Comparison of ENCODE assay signal across 30 cellular contexts in the genomic region with DNA sequence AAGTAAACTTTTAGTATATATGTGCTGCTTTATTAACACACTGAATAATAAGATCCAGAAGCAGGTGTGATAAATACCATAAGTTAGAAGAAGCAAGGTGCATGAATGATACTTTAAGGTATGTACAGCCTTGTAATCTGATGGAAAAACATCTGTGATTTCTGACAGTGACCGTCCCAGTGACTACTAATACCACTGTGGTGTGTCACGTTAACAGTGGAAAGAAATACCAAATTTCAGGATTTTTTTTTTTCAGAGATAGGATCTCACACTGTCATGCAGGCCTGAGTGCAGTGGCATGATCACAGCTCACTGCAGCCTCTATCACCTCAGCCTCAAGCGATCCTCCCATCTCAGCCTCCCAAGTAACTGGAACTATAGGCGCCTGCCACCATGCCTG. TPM values are rescaled to one million over a fixed set of nuclear protein-coding genes. Genes with fewer than 3 reads are reported as not detected.
"Had no signal": no experiment of that assay in that cellular context is flagged by ENCODE, and none has a peak within 500 bp of the region (broad histone marks: within the 10 kb centered on the region; RNA-seq: fewer than 3 reads in every experiment).

No MANE protein-coding gene starts in this region.

- DNase-seq: stimulated activated CD4-positive, alpha-beta T cell treated with anti-CD3 and anti-CD28 coated beads, Interleukin-2, amount 100 ng/mL, for 48 hours; stimulated activated CD4-positive, alpha-beta T cell treated with anti-CD3 and anti-CD28 coated beads, Interleukin-4, amount 100 ng/mL, for 1 hour; stimulated activated CD4-positive, alpha-beta T cell treated with anti-CD3 and anti-CD28 coated beads, Interleukin-4, amount 100 ng/mL, for 24 hours; stimulated activated CD4-positive, alpha-beta T cell treated with anti-CD3 and anti-CD28 coated beads, Interleukin-4, amount 100 ng/mL, for 4 hours; stimulated activated CD8-positive, alpha-beta memory T cell treated with anti-CD3 and anti-CD28 coated beads, Interleukin-4, amount 100 ng/mL, for 48 hours; stimulated activated naive B cell treated with anti-CD40 and anti-IgM and Interleukin-4, amounts not matched to agents 10 μg/mL and 1 μg/mL and 100 μg/mL, for 72 hours; stimulated activated naive CD4-positive, alpha-beta T cell; stimulated activated naive CD4-positive, alpha-beta T cell treated with Interleukin-2 at 50 U/mL for 16 hours; stimulated activated naive CD8-positive, alpha-beta T cell treated with anti-CD3 and anti-CD28 coated beads, Interleukin-15, amount 100 ng/mL, for 72 hours; stimulated activated naive CD8-positive, alpha-beta T cell treated with anti-CD3 and anti-CD28 coated beads, Interleukin-15, Interleukin-2, amounts not matched to agents 100 U/mL and 50 U/mL, for 24 hours; stomach; substantia nigra; testis; thyroid gland; tibial artery; transverse colon; upper lobe of left lung; upper lobe of right lung; uterus had no signal

- ATAC-seq: stimulated activated effector memory CD8-positive, alpha-beta T cell treated with anti-CD3 and anti-CD28 coated beads, Interleukin-12 subunit alpha, Interleukin-12 subunit beta, amount 100 ng/mL, for 72 hours; stimulated activated memory B cell treated with anti-CD40 and anti-IgM and Interleukin-4, amounts not matched to agents 10 μg/mL and 1 μg/mL and 100 μg/mL, for 72 hours; stimulated activated naive B cell treated with anti-CD40 and anti-IgM and Interleukin-4, amounts not matched to agents 10 μg/mL and 1 μg/mL and 100 μg/mL, for 72 hours; stimulated activated naive CD8-positive, alpha-beta T cell treated with anti-CD3 and anti-CD28 coated beads, Interleukin-15, amount 100 ng/mL, for 72 hours; stimulated activated naive CD8-positive, alpha-beta T cell treated with anti-CD3 and anti-CD28 coated beads, Interleukin-15, Interleukin-2, amounts not matched to agents 100 U/mL and 50 U/mL, for 24 hours; upper lobe of right lung had no signal

- H3K27ac Mint-ChIP-seq: stimulated activated effector memory CD8-positive, alpha-beta T cell treated with anti-CD3 and anti-CD28 coated beads, Interleukin-12 subunit alpha, Interleukin-12 subunit beta, amount 100 ng/mL, for 72 hours; stimulated activated memory B cell treated with anti-CD40 and anti-IgM and Interleukin-4, amounts not matched to agents 10 μg/mL and 1 μg/mL and 100 μg/mL, for 72 hours; stimulated activated naive B cell treated with anti-CD40 and anti-IgM and Interleukin-4, amounts not matched to agents 10 μg/mL and 1 μg/mL and 100 μg/mL, for 72 hours; stimulated activated naive CD8-positive, alpha-beta T cell treated with anti-CD3 and anti-CD28 coated beads, Interleukin-15, amount 100 ng/mL, for 72 hours; stimulated activated naive CD8-positive, alpha-beta T cell treated with anti-CD3 and anti-CD28 coated beads, Interleukin-15, Interleukin-2, amounts not matched to agents 100 ng/mL and 50 ng/mL, for 24 hours; type B pancreatic cell had no signal

- H3K4me1 ChIP-seq: stomach, suprapubic skin, thyroid gland, tibial artery, tibial nerve, transverse colon, upper lobe of left lung, upper lobe of right lung, uterus, vagina had no signal

- H3K4me3 ChIP-seq: stomach, suprapubic skin, testis, thoracic aorta, thyroid gland, tibial artery, tibial nerve, transverse colon, upper lobe of left lung, upper lobe of right lung, uterus, vagina had no signal

- H3K9me3 ChIP-seq: stomach, suprapubic skin, testis, thoracic aorta, thyroid gland, tibial artery, tibial nerve, transverse colon, upper lobe of left lung, upper lobe of right lung, uterus, vagina had no signal

- H3K27me3 ChIP-seq: stomach, suprapubic skin, testis, thyroid gland, tibial artery, tibial nerve, transverse colon, upper lobe of left lung, upper lobe of right lung, uterus, vagina had no signal

- H3K4me3 Mint-ChIP-seq: stimulated activated effector memory CD8-positive, alpha-beta T cell treated with anti-CD3 and anti-CD28 coated beads, Interleukin-12 subunit alpha, Interleukin-12 subunit beta, amount 100 ng/mL, for 72 hours; stimulated activated memory B cell treated with anti-CD40 and anti-IgM and Interleukin-4, amounts not matched to agents 10 μg/mL and 1 μg/mL and 100 μg/mL, for 72 hours; stimulated activated naive B cell treated with anti-CD40 and anti-IgM and Interleukin-4, amounts not matched to agents 10 μg/mL and 1 μg/mL and 100 μg/mL, for 72 hours; stimulated activated naive CD8-positive, alpha-beta T cell treated with anti-CD3 and anti-CD28 coated beads, Interleukin-15, amount 100 ng/mL, for 72 hours; stimulated activated naive CD8-positive, alpha-beta T cell treated with anti-CD3 and anti-CD28 coated beads, Interleukin-15, Interleukin-2, amounts not matched to agents 100 ng/mL and 50 ng/mL, for 24 hours; type B pancreatic cell had no signal

- H3K4me1 Mint-ChIP-seq: stimulated activated effector memory CD8-positive, alpha-beta T cell treated with anti-CD3 and anti-CD28 coated beads, Interleukin-12 subunit alpha, Interleukin-12 subunit beta, amount 100 ng/mL, for 72 hours; stimulated activated naive B cell treated with anti-CD40 and anti-IgM and Interleukin-4, amounts not matched to agents 10 μg/mL and 1 μg/mL and 100 μg/mL, for 72 hours; stimulated activated naive CD8-positive, alpha-beta T cell treated with anti-CD3 and anti-CD28 coated beads, Interleukin-15, amount 100 ng/mL, for 72 hours had no signal

- H3K36me3 ChIP-seq: uterus had no signal

- H3K27me3 Mint-ChIP-seq: stimulated activated memory B cell treated with anti-CD40 and anti-IgM and Interleukin-4, amounts not matched to agents 10 μg/mL and 1 μg/mL and 100 μg/mL, for 72 hours; stimulated activated naive B cell treated with anti-CD40 and anti-IgM and Interleukin-4, amounts not matched to agents 10 μg/mL and 1 μg/mL and 100 μg/mL, for 72 hours; stimulated activated naive CD8-positive, alpha-beta T cell treated with anti-CD3 and anti-CD28 coated beads, Interleukin-15, amount 100 ng/mL, for 72 hours; stimulated activated naive CD8-positive, alpha-beta T cell treated with anti-CD3 and anti-CD28 coated beads, Interleukin-15, Interleukin-2, amounts not matched to agents 100 ng/mL and 50 ng/mL, for 24 hours; type B pancreatic cell had no signal

- FAIRE-seq: urothelium cell line had no signal

- H3K9me3 Mint-ChIP-seq: stimulated activated effector memory CD8-positive, alpha-beta T cell treated with anti-CD3 and anti-CD28 coated beads, Interleukin-12 subunit alpha, Interleukin-12 subunit beta, amount 100 ng/mL, for 72 hours; stimulated activated memory B cell treated with anti-CD40 and anti-IgM and Interleukin-4, amounts not matched to agents 10 μg/mL and 1 μg/mL and 100 μg/mL, for 72 hours; stimulated activated naive B cell treated with anti-CD40 and anti-IgM and Interleukin-4, amounts not matched to agents 10 μg/mL and 1 μg/mL and 100 μg/mL, for 72 hours; stimulated activated naive CD8-positive, alpha-beta T cell treated with anti-CD3 and anti-CD28 coated beads, Interleukin-15, amount 100 ng/mL, for 72 hours; stimulated activated naive CD8-positive, alpha-beta T cell treated with anti-CD3 and anti-CD28 coated beads, Interleukin-15, Interleukin-2, amounts not matched to agents 100 ng/mL and 50 ng/mL, for 24 hours; type B pancreatic cell had no signal

- H3K27ac ChIP-seq: stomach, suprapubic skin, testis, thoracic aorta, thyroid gland, tibial artery, tibial nerve, transverse colon, upper lobe of left lung, upper lobe of right lung, uterus, vagina had no signal

RNA-seq across cellular contexts. Expression of a gene that starts 21.5 kb away (rescaled TPM):
- total RNA-seq: temporal lobe, urinary bladder, uterus, vagina had no signal

RNA-seq across cellular contexts. Expression of a gene that starts 40.0 kb away (rescaled TPM):
- total RNA-seq: vagina had no signal
